9 cellular contexts compared by ENCODE assay signal in the genomic region with DNA sequence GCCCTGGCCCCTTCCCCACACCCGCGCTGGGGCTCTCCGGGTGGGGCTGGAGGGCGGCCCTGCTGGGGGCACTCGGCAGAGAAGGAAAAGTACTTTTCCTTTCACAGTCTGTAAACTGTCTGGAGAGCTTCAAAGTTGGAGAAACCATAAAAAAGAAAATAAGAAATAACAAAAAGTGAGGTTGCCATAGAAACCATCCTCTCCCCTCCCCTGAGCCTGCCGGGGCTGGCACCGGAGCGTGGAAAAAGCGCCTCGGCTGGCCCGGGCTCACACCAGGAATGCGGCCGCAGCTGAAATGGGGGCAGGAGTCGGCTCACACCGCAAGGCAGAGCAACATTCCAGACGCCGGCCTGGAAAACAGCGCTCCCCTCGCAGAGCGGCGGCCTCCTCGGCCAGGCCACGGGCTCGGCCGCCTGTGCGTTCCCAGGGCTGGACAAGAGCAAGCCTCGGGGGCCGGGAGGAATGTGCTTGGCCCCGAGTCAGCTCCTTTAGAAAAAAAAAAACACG.
A peak's percentile ranks its signal among the peaks of the same experiment; 100 is the strongest.
DNase-seq lines count a peak whose midpoint lies in the region; ATAC-seq and TF ChIP-seq lines count a peak whose summit lies in the region.
"Had no signal": no experiment of that assay in that cellular context is flagged by ENCODE, and none has a peak within 500 bp of the region (broad histone marks: within the 10 kb centered on the region; RNA-seq: fewer than 3 reads in every experiment).

No MANE protein-coding gene starts in this region.

- no peaks in the 10 kb centered on the region for H3K36me3 ChIP-seq in SK-N-MC (ENCODE audit: insufficient read depth, low read length)
- no peaks in the 10 kb centered on the region for H3K36me3 ChIP-seq in neuron (ENCODE audit: insufficient read depth, low read length)

- peaks cover 40% of the 10 kb centered on the region for H3K4me1 ChIP-seq in neuron (ENCODE audit: insufficient read depth, low read length)

- H3K27me3 ChIP-seq in neuron (ENCODE audit: insufficient read depth, low read length): no peaks in the 10 kb centered on the region

- ATAC-seq in GM19452 (IDR thresholded peaks at IDR 0.05; ENCODE audit: unreplicated experiment): no peak

- peak overlapping the region; percentile 77 for H3K27ac ChIP-seq in SK-N-MC

- H3K9ac ChIP-seq in SK-N-MC (ENCODE audit: insufficient read length): peak overlapping the region; percentile 58

- H3K9me3 ChIP-seq in SK-N-MC (ENCODE audit: low read depth, low read length): no peaks in the 10 kb centered on the region
- no peaks in the 10 kb centered on the region for H3K9me3 ChIP-seq in neuron (ENCODE audit: low read length)

- peak overlapping the region; percentile 67 for H3K4me3 ChIP-seq in SK-N-MC
- H3K4me3 ChIP-seq in neuron (ENCODE audit: low read length): no peak overlapping the region

- DNase-seq in AG09319 (ENCODE audit: extremely low read depth, low read depth): peak; percentile 80
- DNase-seq in SK-N-MC (ENCODE audit: low read depth, low spot score): no peak
- DNase-seq in globus pallidus (ENCODE audit: low spot score): peak; percentile 44
- DNase-seq in superior temporal gyrus (ENCODE audit: extremely low spot score): no peak
- DNase-seq in stimulated activated CD4-positive, alpha-beta T cell treated with anti-CD3 and anti-CD28 coated beads, Interleukin-4, amount 100 ng/mL, for 4 hours: no peak
- no peak for DNase-seq in SKM-1 (lab: John Stamatoyannopoulos, UW; ENCODE audit: unreplicated experiment)
- DNase-seq: activated CD8-positive, alpha-beta memory T cell treated with anti-CD3 and anti-CD28 coated beads, Interleukin-2, amount 50 U/mL, for 48 hours had no signal

- H2AFZ ChIP-seq in neuron (ENCODE audit: low read depth, low read length): peak overlapping the region; percentile 12

- peak; percentile 3; the same call in 1 of the 2 replicates for TF ChIP-seq CTCF in AG09319 (IDR thresholded peaks at IDR 0.05; ENCODE audit: low read depth, low read length)

Comparison
In these comparisons a context has a peak if more than half of its experiments do, and no peak if none do; other contexts are left out.
1. DNase-seq: peak in AG09319 (single experiment) and globus pallidus (single experiment); none in SK-N-MC (single experiment), superior temporal gyrus (single experiment), stimulated activated CD4-positive, alpha-beta T cell treated with anti-CD3 and anti-CD28 coated beads, Interleukin-4, amount 100 ng/mL, for 4 hours (0 of 2) and SKM-1 (single experiment).